Comparison of ENCODE assay signal across 18 cellular contexts in genomic region chr9:69456201-69456600, GRCh38.
DNase-seq lines count a peak whose midpoint lies in the region; ATAC-seq and TF ChIP-seq lines count a peak whose summit lies in the region.
"Had no signal": no experiment of that assay in that cellular context is flagged by ENCODE, and none has a peak within 500 bp of the region (broad histone marks: within the 10 kb centered on the region; RNA-seq: fewer than 3 reads in every experiment).

No MANE protein-coding gene starts in this region.

- POLR2A ChIA-PET in IMR-90 (lab: Charles Lee; ENCODE audit: unreplicated experiment) = no interaction called here
- POLR2A ChIA-PET in HEK293T (lab: Yijun Ruan, JAX) = no interaction called here

- H3K9me3 ChIP-seq in BLaER1 = peaks cover 10% of the 10 kb centered on the region; the same call in 1 of the 2 replicates
- no peaks in the 10 kb centered on the region for H3K9me3 ChIP-seq in IMR-90 (ENCODE audit: control insufficient read depth, insufficient read depth, low read length)
- no peaks in the 10 kb centered on the region for H3K9me3 ChIP-seq in endodermal cell (ENCODE audit: control insufficient read depth, low read length)
- H3K9me3 ChIP-seq: A549, BE2C, Caco-2 had no signal

- H3K79me1 ChIP-seq in IMR-90 (ENCODE audit: low read depth in 1 of 2, low read length in 2 of 2) = no peaks in the 10 kb centered on the region

- no peak overlapping the region for H2BK20ac ChIP-seq in IMR-90 (ENCODE audit: low read depth, low read length)

- BruUV-seq in IMR-90 (replicated peaks; lab: Mats Ljungman, UMichigan) = no TSS peak

- H3K4me1 ChIP-seq in BLaER1 (peaks cover 67% of the 10 kb centered on the region), IMR-90 (ENCODE audit: control insufficient read depth, insufficient read depth, low read length) (no peaks in the 10 kb centered on the region), endodermal cell (ENCODE audit: control insufficient read depth, insufficient read depth, low read length) (peaks cover 3% of the 10 kb centered on the region)
- H3K4me1 ChIP-seq: A549, BE2C, Caco-2 had no signal

- H4K20me1 ChIP-seq in BLaER1 (no peaks in the 10 kb centered on the region), IMR-90 (ENCODE audit: insufficient read depth, low read length) (no peaks in the 10 kb centered on the region)
- H4K20me1 ChIP-seq: BLaER1 treated with 17β-estradiol and CSF1 and Interleukin-3, amounts not matched to agents 10 nM and 100 nM had no signal

- H3K4ac ChIP-seq in IMR-90 (ENCODE audit: low read depth, low read length) = no peak overlapping the region

- in situ Hi-C loops in IMR-90 (cut with MboI; ENCODE audit: low sequenced_read_pairs) = no loop called here

- TF ChIP-seq RAD21 in IMR-90 (IDR thresholded peaks at IDR 0.05; ENCODE audit: low read length) = no peak

- H3K27ac ChIP-seq in BLaER1 = peak overlapping the region; percentile 46; the same call in 1 of the 2 replicates
- no peak overlapping the region for H3K27ac ChIP-seq in IMR-90 (ENCODE audit: insufficient read depth, low read length)
- no peak overlapping the region for H3K27ac ChIP-seq in endodermal cell (ENCODE audit: low read depth, low read length)
- H3K27ac ChIP-seq: 22Rv1, A549, C4-2B had no signal

- TF ChIP-seq POLR2A in IMR-90 (IDR thresholded peaks at IDR 0.05; ENCODE audit: low read depth, low read length) = no peak

- H2BK15ac ChIP-seq in IMR-90 (ENCODE audit: low read depth, low read length) = no peak overlapping the region

- no peak overlapping the region for H3K56ac ChIP-seq in IMR-90 (ENCODE audit: extremely low read depth, insufficient read depth, low read length)

- H3K36me3 Mint-ChIP-seq in endodermal cell (ENCODE audit: low read depth) (no peaks in the 10 kb centered on the region), osteocyte (ENCODE audit: unreplicated experiment) (no peaks in the 10 kb centered on the region)
- H3K36me3 Mint-ChIP-seq in activated naive CD8-positive, alpha-beta T cell treated with anti-CD3 and anti-CD28 coated beads for 36 hours = no peaks in the 10 kb centered on the region
- H3K36me3 Mint-ChIP-seq: CD8-positive, alpha-beta T cell had no signal

- H2BK5ac ChIP-seq in IMR-90 (ENCODE audit: low read depth, low read length, poor library complexity, severe bottlenecking) = no peak overlapping the region

- intact Hi-C loops in IMR-90 (cut with micrococcal nuclease) = no loop called here

- H3K4me3 ChIP-seq in BLaER1 = no peak overlapping the region
- H3K4me3 ChIP-seq in IMR-90 (ENCODE audit: insufficient read depth, low read depth, low read length) = no peak overlapping the region
- no peak overlapping the region for H3K4me3 ChIP-seq in endodermal cell (ENCODE audit: low read length)
- H3K4me3 ChIP-seq: A549; BLaER1 treated with 17β-estradiol and CSF1 and Interleukin-3, amounts not matched to agents 10 nM and 100 nM had no signal

- peak overlapping the region; percentile 5 for H2AK9ac ChIP-seq in IMR-90 (replicated peaks; ENCODE audit: low read depth, low read length, poor library complexity)

- H3K9ac ChIP-seq in BLaER1 (no peak overlapping the region), IMR-90 (ENCODE audit: low read depth, low read length) (no peak overlapping the region), endodermal cell (ENCODE audit: extremely low read depth, low read length, poor library complexity, severe bottlenecking) (no peak overlapping the region)
- H3K9ac ChIP-seq: BLaER1 treated with 17β-estradiol and CSF1 and Interleukin-3, amounts not matched to agents 10 nM and 100 nM had no signal

- DNase-seq in IMR-90 (no peak), endodermal cell (peak; percentile 32), osteocyte (ENCODE audit: extremely low spot score, unreplicated experiment) (peak; percentile 71), HEK293T (ENCODE audit: extremely low spot score) (no peak)
- no peak for DNase-seq in activated naive CD8-positive, alpha-beta T cell treated with anti-CD3 and anti-CD28 coated beads for 36 hours
- no peak for DNase-seq in effector CD8-positive, alpha-beta T cell (lab: John Stamatoyannopoulos, UW)
- DNase-seq: BE2C; Caco-2; Calu3; CD4-positive, alpha-beta T cell; DMS79 treated with DMSO at 0.1 percent for 48 hours; GF-D8 had no signal

- H3K27ac Mint-ChIP-seq in endodermal cell (no peak overlapping the region), osteocyte (ENCODE audit: unreplicated experiment) (no peak overlapping the region)
- no peak overlapping the region for H3K27ac Mint-ChIP-seq in activated naive CD8-positive, alpha-beta T cell treated with anti-CD3 and anti-CD28 coated beads for 36 hours
- H3K27ac Mint-ChIP-seq: CD4-positive, alpha-beta T cell; CD8-positive, alpha-beta T cell had no signal

- H4K91ac ChIP-seq in IMR-90 (ENCODE audit: insufficient read depth, low read depth, low read length) = no peak overlapping the region

- no peak overlapping the region for H2AFZ ChIP-seq in IMR-90 (replicated peaks; ENCODE audit: low read length, poor library complexity)

- no peak overlapping the region for H4K5ac ChIP-seq in IMR-90 (ENCODE audit: low read depth, low read length)

- no peak overlapping the region for H3K4me3 Mint-ChIP-seq in endodermal cell
- H3K4me3 Mint-ChIP-seq in osteocyte (ENCODE audit: unreplicated experiment) = no peak overlapping the region
- H3K4me3 Mint-ChIP-seq in activated naive CD8-positive, alpha-beta T cell treated with anti-CD3 and anti-CD28 coated beads for 36 hours = no peak overlapping the region
- H3K4me3 Mint-ChIP-seq: CD4-positive, alpha-beta T cell; CD8-positive, alpha-beta T cell had no signal

- peaks cover 99% of the 10 kb centered on the region for H3K36me3 ChIP-seq in BLaER1
- no peaks in the 10 kb centered on the region for H3K36me3 ChIP-seq in IMR-90 (ENCODE audit: control insufficient read depth, insufficient read depth, low read length)
- H3K36me3 ChIP-seq in endodermal cell (ENCODE audit: control insufficient read depth, insufficient read depth, low read length) = no peaks in the 10 kb centered on the region

- no peak overlapping the region for H2AK5ac ChIP-seq in IMR-90 (ENCODE audit: low read depth, low read length)

- no peak overlapping the region for H4K8ac ChIP-seq in IMR-90 (ENCODE audit: low read depth in 2 of 2, low read length in 2 of 2)

- WGBS in IMR-90 (ENCODE audit: extremely low coverage in 2 of 2, insufficient read length in 1 of 2), 2 experiments = 93% methylated on average over 3 of the region's 15 CpGs; no CpG with 5 or more reads in 1 of the 2 experiments
- 93 to 95% methylated on average over 14 to 15 of the region's 15 CpGs for WGBS in endodermal cell (ENCODE audit: insufficient coverage in 1 of 2, insufficient read length in 1 of 2), 2 experiments

- dilution Hi-C loops in IMR-90 (cut with HindIII; ENCODE audit: low sequenced_read_pairs, unreplicated experiment) = no loop called here

- H3K18ac ChIP-seq in IMR-90 (ENCODE audit: low read depth, low read length) = no peak overlapping the region

- H3K9me1 ChIP-seq in IMR-90 (ENCODE audit: insufficient read depth, low read length) = peaks cover 3% of the 10 kb centered on the region; the same call in 1 of the 2 replicates

- H3K9me3 Mint-ChIP-seq in endodermal cell (peaks cover under 1% of the 10 kb centered on the region), osteocyte (ENCODE audit: unreplicated experiment) (peaks cover 4% of the 10 kb centered on the region)
- H3K9me3 Mint-ChIP-seq in activated naive CD8-positive, alpha-beta T cell treated with anti-CD3 and anti-CD28 coated beads for 36 hours = no peaks in the 10 kb centered on the region
- H3K9me3 Mint-ChIP-seq: CD4-positive, alpha-beta T cell; CD8-positive, alpha-beta T cell had no signal

- ATAC-seq in IMR-90 (ENCODE audit: low read depth) = no peak
- ATAC-seq: A549; CD8-positive, alpha-beta T cell had no signal

- no peak for TF ChIP-seq CTCF in IMR-90 (conservative IDR thresholded peaks at IDR 0.05; ENCODE audit: low read depth, low read length)
- TF ChIP-seq CTCF in endodermal cell (conservative IDR thresholded peaks at IDR 0.05) = no peak
- TF ChIP-seq CTCF in osteocyte (IDR thresholded peaks at IDR 0.05) = no peak

- H3K23ac ChIP-seq in IMR-90 (ENCODE audit: low read depth, low read length) = no peak overlapping the region

- H3K27me3 Mint-ChIP-seq in endodermal cell (ENCODE audit: insufficient read depth) = no peaks in the 10 kb centered on the region
- no peaks in the 10 kb centered on the region for H3K27me3 Mint-ChIP-seq in osteocyte (ENCODE audit: unreplicated experiment)
- H3K27me3 Mint-ChIP-seq in activated naive CD8-positive, alpha-beta T cell treated with anti-CD3 and anti-CD28 coated beads for 36 hours = no peaks in the 10 kb centered on the region
- H3K27me3 Mint-ChIP-seq: CD4-positive, alpha-beta T cell had no signal

- no peak overlapping the region for H3K14ac ChIP-seq in IMR-90 (replicated peaks; ENCODE audit: low read depth, low read length)

- CTCF ChIA-PET in IMR-90 (lab: Yijun Ruan, JAX) = no interaction called here
- CTCF ChIA-PET in HEK293T (lab: Yijun Ruan, JAX) = no interaction called here

- H3K27me3 ChIP-seq in BLaER1 (no peaks in the 10 kb centered on the region), IMR-90 (ENCODE audit: control insufficient read depth, insufficient read depth, low read length) (no peaks in the 10 kb centered on the region), endodermal cell (ENCODE audit: control insufficient read depth, insufficient read depth, low read length, poor library complexity, severe bottlenecking) (no peaks in the 10 kb centered on the region)
- H3K27me3 ChIP-seq: BE2C; BLaER1 treated with 17β-estradiol and CSF1 and Interleukin-3, amounts not matched to agents 10 nM and 100 nM had no signal

- H3K4me1 Mint-ChIP-seq in endodermal cell (no peaks in the 10 kb centered on the region), osteocyte (ENCODE audit: unreplicated experiment) (no peaks in the 10 kb centered on the region)
- H3K4me1 Mint-ChIP-seq in activated naive CD8-positive, alpha-beta T cell treated with anti-CD3 and anti-CD28 coated beads for 36 hours = no peaks in the 10 kb centered on the region

- peak overlapping the region; percentile 65 for H3K4me2 ChIP-seq in BLaER1
- H3K4me2 ChIP-seq in IMR-90 (ENCODE audit: low read depth, low read length) = no peak overlapping the region
- H3K4me2 ChIP-seq: A549 had no signal

- H2BK120ac ChIP-seq in IMR-90 (ENCODE audit: low read depth, low read length) = no peak overlapping the region

TF ChIP-seq in IMR-90, 13 proteins besides CTCF, POLR2A, EP300 and RAD21 (continues in another document):
- no peak for TF ChIP-seq MXI1 (IDR thresholded peaks at IDR 0.05; ENCODE audit: borderline replicate concordance, low read depth, low read length)

TF ChIP-seq in HEK293T, 16 proteins besides CTCF, POLR2A, EP300 and RAD21 (continues in another document):
- TF ChIP-seq ARNT (IDR thresholded peaks at IDR 0.05) = no peak
- TF ChIP-seq LEF1 (IDR thresholded peaks at IDR 0.05; ENCODE audit: borderline replicate concordance) = no peak
- no peak for TF ChIP-seq CTBP1 (IDR thresholded peaks at IDR 0.05; ENCODE audit: borderline replicate concordance)
- no peak for TF ChIP-seq BHLHE40 (IDR thresholded peaks at IDR 0.05; ENCODE audit: borderline replicate concordance)
- no peak for TF ChIP-seq L3MBTL2 (conservative IDR thresholded peaks at IDR 0.05)
- TF ChIP-seq ELF4 (IDR thresholded peaks at IDR 0.05) = no peak
- TF ChIP-seq ZNF384 (IDR thresholded peaks at IDR 0.05) = no peak
- TF ChIP-seq FOXA1 (IDR thresholded peaks at IDR 0.05) = no peak
- TF ChIP-seq SP1 (IDR thresholded peaks at IDR 0.05) = no peak
- no peak for TF ChIP-seq HDGF (IDR thresholded peaks at IDR 0.05; ENCODE audit: borderline replicate concordance)

Comparison
In these comparisons a context has a peak if more than half of its experiments do, and no peak if none do; other contexts are left out.
1. DNase-seq: peak in endodermal cell (single experiment) and osteocyte (single experiment); none in IMR-90 (single experiment), activated naive CD8-positive, alpha-beta T cell treated with anti-CD3 and anti-CD28 coated beads for 36 hours (single experiment), HEK293T (single experiment) and effector CD8-positive, alpha-beta T cell (single experiment).